In the genomic region with DNA sequence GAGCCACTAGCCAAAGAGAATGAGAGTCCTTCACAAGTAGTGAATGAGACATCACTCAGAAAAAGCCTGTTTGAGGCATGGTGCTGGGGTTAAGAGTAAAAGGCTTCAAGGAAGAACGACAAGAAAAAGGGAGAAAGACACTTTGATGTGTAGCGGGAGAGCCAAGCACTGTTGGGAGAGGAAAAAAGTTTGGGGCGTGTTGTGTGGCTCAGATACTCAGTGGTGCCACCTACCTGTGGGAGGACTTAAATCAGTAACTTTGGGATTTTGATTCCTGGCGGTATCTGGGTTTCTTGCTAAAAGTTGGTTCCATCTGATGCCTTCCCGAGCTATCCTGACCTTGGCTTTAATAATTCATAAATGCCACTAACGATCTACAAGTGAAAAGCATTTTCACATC, we compare ENCODE assay signal across 11 cellular contexts. TPM values are rescaled to one million over a fixed set of nuclear protein-coding genes. Genes with fewer than 3 reads are reported as not detected.
DNase-seq lines count a peak whose midpoint lies in the region; ATAC-seq and TF ChIP-seq lines count a peak whose summit lies in the region.
"Had no signal": no experiment of that assay in that cellular context is flagged by ENCODE, and none has a peak within 500 bp of the region (broad histone marks: within the 10 kb centered on the region; RNA-seq: fewer than 3 reads in every experiment).

No MANE protein-coding gene starts in this region.

- no peak overlapping the region for H3K9ac ChIP-seq in Loucy (ENCODE audit: low read depth, low read length, poor library complexity, severe bottlenecking)

- H3K9me3 Mint-ChIP-seq in stimulated activated naive CD8-positive, alpha-beta T cell treated with anti-CD3 and anti-CD28 coated beads, Interleukin-15, amount 100 ng/mL, for 72 hours: peaks cover 0 to 4% of the 10 kb centered on the region in 2 donors
- peaks cover 13% of the 10 kb centered on the region for H3K9me3 Mint-ChIP-seq in chondrocyte (ENCODE audit: low read depth)

- peak; percentile 17 for DNase-seq in stimulated activated naive CD8-positive, alpha-beta T cell treated with anti-CD3 and anti-CD28 coated beads, Interleukin-15, Interleukin-2, amounts not matched to agents 100 U/mL and 50 U/mL, for 24 hours
- DNase-seq in stimulated activated naive CD8-positive, alpha-beta T cell treated with anti-CD3 and anti-CD28 coated beads, Interleukin-15, amount 100 ng/mL, for 72 hours: no peak
- DNase-seq in chondrocyte (ENCODE audit: low spot score) (no peak), glomerular visceral epithelial cell (ENCODE audit: extremely low spot score) (no peak), GM20000 (ENCODE audit: low spot score) (no peak)
- DNase-seq: EL, glutamatergic neuron, T-helper 2 cell had no signal

- H3K36me3 Mint-ChIP-seq in chondrocyte (ENCODE audit: low read depth): no peaks in the 10 kb centered on the region

- no peaks in the 10 kb centered on the region for H3K9me2 ChIP-seq in Loucy (replicated peaks; ENCODE audit: low read depth, low read length)

- no peak overlapping the region for H2AFZ ChIP-seq in Loucy (ENCODE audit: low read length)

- no peaks in the 10 kb centered on the region for H4K20me1 ChIP-seq in Loucy (ENCODE audit: insufficient read depth, low read length, poor library complexity, severe bottlenecking)

- H3K27ac Mint-ChIP-seq in stimulated activated naive CD8-positive, alpha-beta T cell treated with anti-CD3 and anti-CD28 coated beads, Interleukin-15, amount 100 ng/mL, for 72 hours: no peak overlapping the region
- H3K27ac Mint-ChIP-seq in chondrocyte (ENCODE audit: unreplicated experiment): no peak overlapping the region

- H3K36me3 ChIP-seq in Loucy (ENCODE audit: insufficient read depth, low read length): no peaks in the 10 kb centered on the region

- H3K4me3 ChIP-seq in Loucy (ENCODE audit: low read length, poor library complexity, severe bottlenecking): no peak overlapping the region

- no peaks in the 10 kb centered on the region; the same call in 1 of the 2 replicates for H3K9me3 ChIP-seq in Loucy (ENCODE audit: insufficient read depth, low read depth, low read length)

- no peaks in the 10 kb centered on the region for H3K4me1 Mint-ChIP-seq in stimulated activated naive CD8-positive, alpha-beta T cell treated with anti-CD3 and anti-CD28 coated beads, Interleukin-15, amount 100 ng/mL, for 72 hours
- H3K4me1 Mint-ChIP-seq in chondrocyte (ENCODE audit: low read depth): no peaks in the 10 kb centered on the region

- peaks cover 21% of the 10 kb centered on the region for H3K27me3 Mint-ChIP-seq in stimulated activated naive CD8-positive, alpha-beta T cell treated with anti-CD3 and anti-CD28 coated beads, Interleukin-15, amount 100 ng/mL, for 72 hours
- peaks cover 3% of the 10 kb centered on the region for H3K27me3 Mint-ChIP-seq in chondrocyte (ENCODE audit: low read depth)

- H3F3A ChIP-seq in Loucy (ENCODE audit: low read depth): no peaks in the 10 kb centered on the region

- H3K4me1 ChIP-seq in Loucy (ENCODE audit: insufficient read depth, low read length, poor library complexity, severe bottlenecking): no peaks in the 10 kb centered on the region

- H3K79me2 ChIP-seq in Loucy (ENCODE audit: insufficient read depth, low read length): no peaks in the 10 kb centered on the region

- TF ChIP-seq CTCF in Loucy (conservative IDR thresholded peaks at IDR 0.05; ENCODE audit: low read length) (peak; percentile 41), chondrocyte (IDR thresholded peaks at IDR 0.05) (peak; percentile 46), GM20000 (IDR thresholded peaks at IDR 0.05; ENCODE audit: extremely low read depth, missing control alignments) (no peak)

- no peak overlapping the region for H3K4me3 Mint-ChIP-seq in stimulated activated naive CD8-positive, alpha-beta T cell treated with anti-CD3 and anti-CD28 coated beads, Interleukin-15, amount 100 ng/mL, for 72 hours
- H3K4me3 Mint-ChIP-seq in chondrocyte (ENCODE audit: unreplicated experiment): no peak overlapping the region

- H3K27me3 ChIP-seq in Loucy (ENCODE audit: insufficient read depth, low read length, poor library complexity, severe bottlenecking): no peaks in the 10 kb centered on the region

- no peak for ATAC-seq in stimulated activated naive CD8-positive, alpha-beta T cell treated with anti-CD3 and anti-CD28 coated beads, Interleukin-15, Interleukin-2, amounts not matched to agents 100 U/mL and 50 U/mL, for 24 hours
- no peak for ATAC-seq in stimulated activated naive CD8-positive, alpha-beta T cell treated with anti-CD3 and anti-CD28 coated beads, Interleukin-15, amount 100 ng/mL, for 72 hours
- no peak for ATAC-seq in HG03025 (IDR thresholded peaks at IDR 0.05; ENCODE audit: low FRiP score, unreplicated experiment)
- no peak for ATAC-seq in GM21576 (IDR thresholded peaks at IDR 0.05; ENCODE audit: unreplicated experiment)

- no peak overlapping the region for H3K4me2 ChIP-seq in Loucy (ENCODE audit: low read depth, low read length, poor library complexity, severe bottlenecking)

RNA-seq across cellular contexts. Expression of gene ELSPBP1, which starts 12.3 kb away (rescaled TPM):
- total RNA-seq in chondrocyte: not detected in 3 replicates

RNA-seq across cellular contexts. Expression of gene BSPH1, which starts 14.8 kb away (rescaled TPM):
- not detected in 3 replicates for total RNA-seq in chondrocyte

RNA-seq across cellular contexts. Expression of gene CABP5, which starts 37.1 kb away (rescaled TPM):
- not detected in 3 replicates for total RNA-seq in chondrocyte
